Comparison of ENCODE assay signal across 8 cellular contexts in the genomic region with DNA sequence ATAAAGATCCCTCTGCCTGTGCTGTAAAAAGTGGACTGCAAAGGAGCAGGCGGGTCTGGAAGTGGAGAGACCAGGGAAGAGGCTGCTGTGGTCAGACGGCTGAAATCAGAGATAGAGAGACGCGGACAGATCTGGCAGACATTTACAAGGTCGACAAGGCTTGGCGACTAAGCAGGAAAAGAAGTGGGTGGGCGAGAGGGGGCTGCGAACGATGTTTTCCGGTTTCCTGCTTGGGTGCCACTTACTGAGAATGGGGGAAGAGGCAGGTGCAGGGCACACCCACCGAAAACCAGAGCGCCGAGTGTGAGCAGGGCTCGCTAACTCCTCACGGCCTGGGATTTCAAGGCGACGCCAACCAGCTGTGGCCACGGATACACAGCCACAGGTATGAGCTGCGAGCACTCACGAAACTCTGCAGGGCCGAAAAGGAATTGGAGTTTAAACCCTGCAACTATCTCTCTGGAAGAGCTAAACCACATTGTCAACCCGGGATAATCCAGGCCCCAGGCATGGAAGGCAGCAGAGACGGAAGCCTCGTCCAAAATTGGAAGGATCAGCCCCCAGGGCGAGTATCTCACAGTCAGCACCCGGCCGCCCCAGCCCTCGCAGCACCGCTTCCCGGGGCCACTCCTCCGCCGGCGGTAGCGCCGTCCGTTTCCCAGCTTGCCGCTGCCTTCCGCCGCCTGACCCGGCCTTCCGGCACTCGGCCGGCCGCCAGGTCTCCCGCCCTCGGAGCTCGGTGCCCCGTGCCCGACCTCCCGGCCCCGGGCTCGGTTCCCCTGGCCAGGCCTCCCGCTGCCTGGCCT. TPM values are rescaled to one million over a fixed set of nuclear protein-coding genes. Genes with fewer than 3 reads are reported as not detected.
A peak's percentile ranks its signal among the peaks of the same experiment; 100 is the strongest.
DNase-seq lines count a peak whose midpoint lies in the region; ATAC-seq and TF ChIP-seq lines count a peak whose summit lies in the region.

No MANE protein-coding gene starts in this region.

- no peaks in the 10 kb centered on the region for H3K27me3 Mint-ChIP-seq in activated naive CD8-positive, alpha-beta T cell treated with anti-CD3 and anti-CD28 coated beads, Interleukin-2, amount 50 U/mL, for 24 hours

- intact Hi-C loops in cardiac septum (cut with DNase I) (loop anchor here (1.0 to 10.0 kb wide), 7 partner anchors 86 to 496 kb away; a partner anchor contains a TSS), vagina (cut with DNase I) (loop anchor here (1.0 to 10.0 kb wide), 3 partner anchors 86 to 384 kb away; a partner anchor contains a TSS)

- H3K27me3 ChIP-seq in parathyroid adenoma (ENCODE audit: control insufficient read depth, insufficient read depth, low read length) (no peaks in the 10 kb centered on the region), vagina (no peaks in the 10 kb centered on the region)

- H3K4me3 ChIP-seq in parathyroid adenoma (ENCODE audit: low read depth, low read length) (peak overlapping the region; percentile 67), vagina (peak overlapping the region; percentile 89 to 96)

- H3K9me3 ChIP-seq in parathyroid adenoma (ENCODE audit: control insufficient read depth, low read length) (no peaks in the 10 kb centered on the region), vagina (no peaks in the 10 kb centered on the region)

- DNase-seq in AG08395 (ENCODE audit: low spot score) (peak; percentile 40), SK-MEL-5 (ENCODE audit: low read depth, low spot score) (peak; percentile 39), cardiac septum (ENCODE audit: low spot score) (peak; percentile 87), vagina (ENCODE audit: extremely low spot score in 2 of 2) (no peak)
- peak; percentile 52 for DNase-seq in activated naive CD8-positive, alpha-beta T cell treated with anti-CD3 and anti-CD28 coated beads, Interleukin-2, amount 50 U/mL, for 24 hours

- peak overlapping the region; percentile 97 for H3K4me3 Mint-ChIP-seq in activated naive CD8-positive, alpha-beta T cell treated with anti-CD3 and anti-CD28 coated beads, Interleukin-2, amount 50 U/mL, for 24 hours

- peak; percentile 31 for ATAC-seq in GM18868 (IDR thresholded peaks at IDR 0.05; ENCODE audit: unreplicated experiment)
- ATAC-seq in HG03108 (IDR thresholded peaks at IDR 0.05; ENCODE audit: unreplicated experiment) = peak; percentile 19
- peak; percentile 17 for ATAC-seq in activated naive CD8-positive, alpha-beta T cell treated with anti-CD3 and anti-CD28 coated beads, Interleukin-2, amount 50 U/mL, for 24 hours

- H3K4me2 ChIP-seq in parathyroid adenoma (ENCODE audit: low read length) = peak overlapping the region; percentile 84

- H3K4me1 ChIP-seq in parathyroid adenoma = peaks cover 4% of the 10 kb centered on the region
- H3K4me1 ChIP-seq in vagina = peaks cover 41% of the 10 kb centered on the region

- TF ChIP-seq CTCF in parathyroid adenoma (IDR thresholded peaks at IDR 0.05) (no peak), vagina (IDR thresholded peaks at IDR 0.05) (no peak)

- H3K9ac ChIP-seq in parathyroid adenoma = peak overlapping the region; percentile 61

- H3K36me3 Mint-ChIP-seq in activated naive CD8-positive, alpha-beta T cell treated with anti-CD3 and anti-CD28 coated beads, Interleukin-2, amount 50 U/mL, for 24 hours (ENCODE audit: low read depth) = peaks cover 36% of the 10 kb centered on the region

- H3K27ac ChIP-seq in parathyroid adenoma = peak overlapping the region; percentile 93
- H3K27ac ChIP-seq in vagina = peak overlapping the region; percentile 96

- peak overlapping the region; percentile 84 for H3K27ac Mint-ChIP-seq in activated naive CD8-positive, alpha-beta T cell treated with anti-CD3 and anti-CD28 coated beads, Interleukin-2, amount 50 U/mL, for 24 hours

- no peaks in the 10 kb centered on the region for H3K79me2 ChIP-seq in parathyroid adenoma

- peaks cover 61% of the 10 kb centered on the region for H3K4me1 Mint-ChIP-seq in activated naive CD8-positive, alpha-beta T cell treated with anti-CD3 and anti-CD28 coated beads, Interleukin-2, amount 50 U/mL, for 24 hours

- in situ Hi-C loops in SK-MEL-5 (cut with HindIII; ENCODE audit: low pct_unique_long_range_greater_than_20kb, low sequenced_read_pairs) = no loop called here

- H3K36me3 ChIP-seq in parathyroid adenoma (ENCODE audit: control insufficient read depth, insufficient read depth, low read length) = no peaks in the 10 kb centered on the region
- H3K36me3 ChIP-seq in vagina = no peaks in the 10 kb centered on the region

- H2AFZ ChIP-seq in parathyroid adenoma = peak overlapping the region; percentile 85

- TF ChIP-seq POLR2A in vagina (IDR thresholded peaks at IDR 0.05) = no peak

- no peaks in the 10 kb centered on the region for H3K9me3 Mint-ChIP-seq in activated naive CD8-positive, alpha-beta T cell treated with anti-CD3 and anti-CD28 coated beads, Interleukin-2, amount 50 U/mL, for 24 hours

RNA-seq across cellular contexts. Expression of a gene that starts 0.8 kb away (rescaled TPM):
- total RNA-seq in SK-MEL-5 (2014; rRNA removed; shearing (Covaris generic)) = 33.1 and 38.4 TPM in 2 replicates
- 18.9 and 28.3 TPM in 2 replicates for polyA plus RNA-seq in SK-MEL-5 (2015; cell fraction: cytosol; rRNA removed)
- polyA plus RNA-seq in SK-MEL-5 (2015; cell fraction: nucleus; rRNA removed) = 29.9 and 36.6 TPM in 2 replicates
- total RNA-seq in cardiac septum (21.7 TPM), vagina (11.3 TPM)

RNA-seq across cellular contexts. Expression of a gene that starts 1.1 kb away (rescaled TPM):
- 17.6 and 20.1 TPM in 2 replicates for total RNA-seq in SK-MEL-5 (2014; rRNA removed; shearing (Covaris generic))
- polyA plus RNA-seq in SK-MEL-5 (2015; cell fraction: cytosol; rRNA removed) = 13.1 and 15.7 TPM in 2 replicates
- polyA plus RNA-seq in SK-MEL-5 (2015; cell fraction: nucleus; rRNA removed) = 17.5 and 45.0 TPM in 2 replicates
- total RNA-seq in cardiac septum (8.3 TPM), vagina (14.0 TPM)

Comparison
In these comparisons a context has a peak if more than half of its experiments do, and no peak if none do; other contexts are left out.
1. DNase-seq: peak in AG08395 (single experiment), SK-MEL-5 (single experiment), activated naive CD8-positive, alpha-beta T cell treated with anti-CD3 and anti-CD28 coated beads, Interleukin-2, amount 50 U/mL, for 24 hours (single experiment) and cardiac septum (single experiment); none in vagina (0 of 2).
2. Peak in every context shown above with its lines, with median percentiles within 50 percentile points of each other: ATAC-seq.